Comparison of ENCODE assay signal across 8 cellular contexts in genomic region chr20:34956041-34956458, GRCh38. TPM values are rescaled to one million over a fixed set of nuclear protein-coding genes. Genes with fewer than 3 reads are reported as not detected.
DNase-seq lines count a peak whose midpoint lies in the region; ATAC-seq and TF ChIP-seq lines count a peak whose summit lies in the region.

No MANE protein-coding gene starts in this region.

- H3K4me1 ChIP-seq in BE2C = peaks cover 4% of the 10 kb centered on the region
- peaks cover 26% of the 10 kb centered on the region for H3K4me1 ChIP-seq in Karpas-422 (ENCODE audit: low read length)

- ATAC-seq in natural killer cell treated with Interleukin-12 subunit alpha and Interleukin-12 subunit beta and Interleukin-15 and Interleukin-18, amount 100 ng/mL, for 72 hours = no peak
- ATAC-seq in HG03175 (IDR thresholded peaks at IDR 0.05; ENCODE audit: unreplicated experiment) (no peak), GM21825 (IDR thresholded peaks at IDR 0.05; ENCODE audit: unreplicated experiment) (no peak), HG03097 (IDR thresholded peaks at IDR 0.05; ENCODE audit: low FRiP score, unreplicated experiment) (no peak)

- no peaks in the 10 kb centered on the region for H3K27me3 ChIP-seq in BE2C
- H3K27me3 ChIP-seq in Karpas-422 (ENCODE audit: low read length) = no peaks in the 10 kb centered on the region

- peak overlapping the region; percentile 86 for H3K4me3 Mint-ChIP-seq in dendritic cell treated with granulocyte-macrophage colony-stimulating factor and Interleukin-4, amounts not matched to agents 40 ng/mL and 50 ng/mL, for 4 days
- peak overlapping the region; percentile 95 for H3K4me3 Mint-ChIP-seq in natural killer cell treated with Interleukin-12 subunit alpha and Interleukin-12 subunit beta and Interleukin-15 and Interleukin-18, amount 100 ng/mL, for 72 hours

- H3K9me3 ChIP-seq in BE2C (no peaks in the 10 kb centered on the region), Karpas-422 (ENCODE audit: low read length) (no peaks in the 10 kb centered on the region)

- peak overlapping the region; percentile 76 for H3K4me2 ChIP-seq in Karpas-422 (ENCODE audit: low read depth, low read length, poor library complexity, severe bottlenecking)

- no peak for TF ChIP-seq CTCF in BE2C (IDR thresholded peaks at IDR 0.05; ENCODE audit: low read depth, low read length)

- H3K36me3 ChIP-seq in BE2C (no peaks in the 10 kb centered on the region), Karpas-422 (ENCODE audit: insufficient read depth, low read length) (no peaks in the 10 kb centered on the region)

- no peaks in the 10 kb centered on the region for H3K9me3 Mint-ChIP-seq in dendritic cell treated with granulocyte-macrophage colony-stimulating factor and Interleukin-4, amounts not matched to agents 40 ng/mL and 50 ng/mL, for 4 days
- H3K9me3 Mint-ChIP-seq in natural killer cell treated with Interleukin-12 subunit alpha and Interleukin-12 subunit beta and Interleukin-15 and Interleukin-18, amount 100 ng/mL, for 72 hours = no peaks in the 10 kb centered on the region

- H3K9ac ChIP-seq in Karpas-422 (ENCODE audit: low read length) = peak overlapping the region; percentile 85

- H3K79me2 ChIP-seq in Karpas-422 (ENCODE audit: low read length) = no peaks in the 10 kb centered on the region

- peak overlapping the region; percentile 96 for H2AFZ ChIP-seq in Karpas-422 (ENCODE audit: low read length)

- no peak for DNase-seq in BE2C
- DNase-seq in Karpas-422 = no peak
- no peak for DNase-seq in natural killer cell treated with Interleukin-12 subunit alpha and Interleukin-12 subunit beta and Interleukin-15 and Interleukin-18, amount 100 ng/mL, for 72 hours (ENCODE audit: low spot score)
- DNase-seq in NCI-H82 treated with DMSO at 0.1 percent for 48 hours (lab: John Stamatoyannopoulos, UW; ENCODE audit: unreplicated experiment) = no peak

- peak overlapping the region; percentile 67 for H3K4me3 ChIP-seq in BE2C (ENCODE audit: low read depth, low read length)
- peak overlapping the region; percentile 80 for H3K4me3 ChIP-seq in Karpas-422 (ENCODE audit: low read length)

- H3K27me3 Mint-ChIP-seq in dendritic cell treated with granulocyte-macrophage colony-stimulating factor and Interleukin-4, amounts not matched to agents 40 ng/mL and 50 ng/mL, for 4 days = no peaks in the 10 kb centered on the region
- no peaks in the 10 kb centered on the region for H3K27me3 Mint-ChIP-seq in natural killer cell treated with Interleukin-12 subunit alpha and Interleukin-12 subunit beta and Interleukin-15 and Interleukin-18, amount 100 ng/mL, for 72 hours

- intact Hi-C loops in dendritic cell treated with granulocyte-macrophage colony-stimulating factor and Interleukin-4, amounts not matched to agents 40 ng/mL and 50 ng/mL, for 4 days (cut with micrococcal nuclease) = no loop called here

- peak overlapping the region; percentile 96 for H3K27ac Mint-ChIP-seq in dendritic cell treated with granulocyte-macrophage colony-stimulating factor and Interleukin-4, amounts not matched to agents 40 ng/mL and 50 ng/mL, for 4 days
- H3K27ac Mint-ChIP-seq in natural killer cell treated with Interleukin-12 subunit alpha and Interleukin-12 subunit beta and Interleukin-15 and Interleukin-18, amount 100 ng/mL, for 72 hours = peak overlapping the region; percentile 94 to 96

- no peaks in the 10 kb centered on the region for H3K9me2 ChIP-seq in Karpas-422 (replicated peaks; ENCODE audit: insufficient read depth, low read length)

- peaks cover 20% of the 10 kb centered on the region for H3K36me3 Mint-ChIP-seq in dendritic cell treated with granulocyte-macrophage colony-stimulating factor and Interleukin-4, amounts not matched to agents 40 ng/mL and 50 ng/mL, for 4 days (ENCODE audit: low read depth)
- no peaks in the 10 kb centered on the region for H3K36me3 Mint-ChIP-seq in natural killer cell treated with Interleukin-12 subunit alpha and Interleukin-12 subunit beta and Interleukin-15 and Interleukin-18, amount 100 ng/mL, for 72 hours

- H4K20me1 ChIP-seq in Karpas-422 (ENCODE audit: insufficient read depth, low read depth, low read length) = no peaks in the 10 kb centered on the region

- peaks cover 27% of the 10 kb centered on the region for H3K4me1 Mint-ChIP-seq in dendritic cell treated with granulocyte-macrophage colony-stimulating factor and Interleukin-4, amounts not matched to agents 40 ng/mL and 50 ng/mL, for 4 days (ENCODE audit: low read depth)
- H3K4me1 Mint-ChIP-seq in natural killer cell treated with Interleukin-12 subunit alpha and Interleukin-12 subunit beta and Interleukin-15 and Interleukin-18, amount 100 ng/mL, for 72 hours (ENCODE audit: low read depth in 2 of 2) = peaks cover 22% of the 10 kb centered on the region in 2 donors

- H3K27ac ChIP-seq in Karpas-422 (ENCODE audit: low read length) = no peak overlapping the region

RNA-seq across cellular contexts. Expression of gene MYH7B, which starts 0.4 kb away (rescaled TPM):
- 4.6 TPM for polyA plus RNA-seq in BE2C (2012; ENCODE audit: insufficient read depth, insufficient read length, low read depth)
- total RNA-seq in Karpas-422 (2014; rRNA removed; shearing (Covaris generic); ENCODE audit: low replicate concordance) = 0.07 TPM in 1 of 2 replicates, not detected in the other
- total RNA-seq in natural killer cell treated with Interleukin-12 subunit alpha and Interleukin-12 subunit beta and Interleukin-15 and Interleukin-18, amount 100 ng/mL, for 72 hours = under 1 TPM in 1 of 2 donors, not detected in 1; 0.19 TPM

RNA-seq across cellular contexts. Expression of gene GSS, which starts 0.4 kb away (rescaled TPM):
- polyA plus RNA-seq in BE2C (2012; ENCODE audit: insufficient read depth, insufficient read length, low read depth) = 86.1 TPM
- total RNA-seq in Karpas-422 (2014; rRNA removed; shearing (Covaris generic); ENCODE audit: low replicate concordance) = 24.7 and 36.9 TPM in 2 replicates
- 10 to 100 TPM; 53.3 to 71.3 TPM for total RNA-seq in natural killer cell treated with Interleukin-12 subunit alpha and Interleukin-12 subunit beta and Interleukin-15 and Interleukin-18, amount 100 ng/mL, for 72 hours
